In the genomic region with DNA sequence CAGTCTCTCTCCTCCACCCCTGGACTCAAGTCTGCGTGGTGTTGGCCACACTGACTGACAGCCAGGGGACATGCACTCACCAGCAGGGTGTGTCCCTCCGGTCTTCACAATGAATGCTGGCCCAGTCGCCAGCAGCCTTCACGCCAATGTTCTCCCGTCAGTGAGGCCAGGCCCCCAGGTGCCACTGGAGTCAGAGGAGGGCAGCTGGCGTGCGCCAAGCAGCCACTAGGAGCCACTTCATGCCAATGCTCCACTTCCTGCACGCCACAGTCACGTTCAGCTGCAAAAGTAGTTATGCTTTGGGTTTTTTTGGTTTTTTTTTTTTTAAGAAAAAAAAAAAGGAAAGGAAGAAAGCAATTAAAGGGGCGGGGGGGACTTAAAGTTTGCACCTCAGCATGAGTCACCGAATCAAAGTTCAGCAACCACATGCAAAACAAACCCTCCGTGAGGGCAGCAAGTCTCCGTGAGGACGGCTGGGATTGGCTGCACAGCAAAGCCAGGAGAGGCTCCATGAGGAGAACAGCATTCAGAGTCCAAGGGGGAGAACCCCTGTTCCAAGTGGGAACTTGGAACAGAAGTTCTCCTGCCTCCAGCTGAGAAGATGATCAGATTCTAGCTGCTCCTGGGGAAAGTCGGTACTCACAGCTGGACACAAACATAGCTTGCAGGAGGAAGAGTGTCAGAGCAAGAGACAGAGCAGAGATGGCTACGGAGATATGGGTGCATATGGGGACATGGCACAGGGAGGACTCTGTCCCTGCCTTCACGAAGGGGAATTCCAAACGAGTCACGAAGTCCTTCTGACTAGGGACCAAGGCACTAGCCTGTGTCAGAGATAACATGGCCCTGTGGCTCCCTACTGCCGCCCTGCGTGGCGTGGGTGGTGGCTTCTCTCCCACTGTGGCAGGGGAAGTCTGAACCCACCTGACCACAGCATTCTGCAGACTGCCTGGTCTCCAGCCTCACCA, we compare ENCODE assay signal across 8 cellular contexts.
DNase-seq lines count a peak whose midpoint lies in the region; ATAC-seq and TF ChIP-seq lines count a peak whose summit lies in the region.

A gene (minus strand): TSS at position 282 of the 968 bp plus-strand sequence. CDS start 10,471 bp downstream, outside the sequence.

- H3K27ac ChIP-seq in layer of hippocampus (ENCODE audit: low read depth, low read length), result peak within 1 kb of the TSS; percentile 2

- peak; percentile 67 for TF ChIP-seq POLR2A in GM18526 (IDR thresholded peaks at IDR 0.05; ENCODE audit: extremely low read depth, insufficient read length)

- DNase-seq in RPMI8226, result peak; percentile 24
- peak; percentile 86 for DNase-seq in activated naive CD4-positive, alpha-beta T cell treated with Interleukin-2 at 50 U/mL for 16 hours
- peak; percentile 40 to 68 for DNase-seq in stimulated activated CD8-positive, alpha-beta memory T cell treated with anti-CD3 and anti-CD28 coated beads, Interleukin-4, amount 100 ng/mL, for 1 hour (ENCODE audit: low read depth in 2 of 2, low spot score in 1 of 2)
- DNase-seq in anterior cingulate cortex (lab: John Stamatoyannopoulos, UW), result no peak
- no peak for DNase-seq in DMS114 treated with DMSO at 0.1 percent for 48 hours (lab: John Stamatoyannopoulos, UW; ENCODE audit: unreplicated experiment)

- no peaks in the 10 kb centered on the region for H3K27me3 ChIP-seq in layer of hippocampus (ENCODE audit: control insufficient read depth, insufficient read depth, low read length)

- peak; percentile 43 for ATAC-seq in HG02970 (IDR thresholded peaks at IDR 0.05; ENCODE audit: low FRiP score, unreplicated experiment)

Comparison
In these comparisons a context has a peak if more than half of its experiments do, and no peak if none do; other contexts are left out.
1. DNase-seq: peak in RPMI8226 (single experiment), activated naive CD4-positive, alpha-beta T cell treated with Interleukin-2 at 50 U/mL for 16 hours (single experiment) and stimulated activated CD8-positive, alpha-beta memory T cell treated with anti-CD3 and anti-CD28 coated beads, Interleukin-4, amount 100 ng/mL, for 1 hour (2 of 2); none in anterior cingulate cortex (0 of 58) and DMS114 treated with DMSO at 0.1 percent for 48 hours (single experiment).